Comparison of ENCODE assay signal across 8 cellular contexts in the genomic region with DNA sequence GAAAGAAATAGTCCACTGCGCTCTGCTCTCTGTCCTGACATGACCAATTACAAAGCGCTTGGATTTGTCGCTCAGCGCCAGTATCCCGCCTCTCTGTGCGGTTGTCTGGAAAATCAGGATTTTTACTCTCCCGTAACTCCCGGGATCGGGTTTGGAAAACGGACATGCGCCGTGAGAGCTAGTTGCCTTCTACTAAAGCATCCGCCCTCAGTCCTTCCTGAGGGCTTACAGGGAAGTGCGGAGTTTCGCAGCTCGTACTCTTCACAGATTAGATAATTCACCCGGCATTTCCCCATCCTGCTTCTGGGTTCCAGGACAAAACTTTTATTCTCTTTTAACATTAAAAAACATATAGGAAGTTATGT. TPM values are rescaled to one million over a fixed set of nuclear protein-coding genes. Genes with fewer than 3 reads are reported as not detected.
DNase-seq lines count a peak whose midpoint lies in the region; ATAC-seq, FAIRE-seq and TF ChIP-seq lines count a peak whose summit lies in the region.

No MANE protein-coding gene starts in this region.

- H3K4me1 ChIP-seq in right atrium auricular region (peaks cover 0 to 28% of the 10 kb centered on the region in 2 donors), prostate gland (replicated peaks) (peaks cover 5% of the 10 kb centered on the region), urinary bladder (ENCODE audit: insufficient read depth) (peaks cover 4% of the 10 kb centered on the region)

- no peaks in the 10 kb centered on the region for H3K36me3 ChIP-seq in right atrium auricular region
- H3K36me3 ChIP-seq in prostate gland, result no peaks in the 10 kb centered on the region
- no peaks in the 10 kb centered on the region for H3K36me3 ChIP-seq in urinary bladder (ENCODE audit: insufficient read depth)

- TF ChIP-seq CTCF in right atrium auricular region (IDR thresholded peaks at IDR 0.05), result no peak
- no peak for TF ChIP-seq CTCF in prostate gland (IDR thresholded peaks at IDR 0.05)

- H3K27me3 ChIP-seq in right atrium auricular region (no peaks in the 10 kb centered on the region), prostate gland (replicated peaks; ENCODE audit: insufficient read depth) (no peaks in the 10 kb centered on the region)

- ATAC-seq in HG02840 (IDR thresholded peaks at IDR 0.05; ENCODE audit: low FRiP score, unreplicated experiment), result peak; percentile 34

- H3K9me3 ChIP-seq in right atrium auricular region (no peaks in the 10 kb centered on the region), prostate gland (no peaks in the 10 kb centered on the region)

- intact Hi-C loops in prostate gland (cut with DNase I), result loop anchor here (2.0 to 5.0 kb wide), 2 partner anchors 217 to 238 kb away; partner anchors contain the start of genes JAG1 and SNAP25

- H3K27ac ChIP-seq in angular gyrus (ENCODE audit: low read depth, low read length) (peak overlapping the region; percentile 98), right atrium auricular region (peak overlapping the region; percentile 95 to 97), prostate gland (peak overlapping the region; percentile 93), urinary bladder (ENCODE audit: low read depth) (peak overlapping the region; percentile 58)

- DNase-seq in GM12891 (ENCODE audit: insufficient read length, low spot score) (peak; percentile 33), NCI-H1436 treated with DMSO at 0.1 percent for 48 hours (lab: John Stamatoyannopoulos, UW) (peak; percentile 91), T-helper 1 cell (peak; percentile 42 to 89 (median 64)), right atrium auricular region (ENCODE audit: low spot score) (peak; percentile 97), prostate gland (ENCODE audit: low spot score) (peak; percentile 94)

- TF ChIP-seq POLR2A in GM12891 (IDR thresholded peaks at IDR 0.05; ENCODE audit: low read depth, low read length) (peak; percentile 81), prostate gland (IDR thresholded peaks at IDR 0.05) (peak; percentile 80)

- no peak for FAIRE-seq in GM12891 (lab: Jason Lieb, UNC)

- under 1% methylated on average over 17 of the region's 17 CpGs for WGBS in prostate gland
- under 1% methylated on average over 17 of the region's 17 CpGs for WGBS in urinary bladder

- H3K4me3 ChIP-seq in right atrium auricular region (peak overlapping the region; percentile 66 to 90), prostate gland (peak overlapping the region; percentile 77 to 83), urinary bladder (ENCODE audit: low read depth, low read length) (peak overlapping the region; percentile 88)

TF ChIP-seq in GM12891, 5 proteins besides CTCF, POLR2A, EP300 and RAD21:
- TF ChIP-seq POU2F2 (IDR thresholded peaks at IDR 0.05; ENCODE audit: low read depth, low read length) (no peak), POLR2AphosphoS5 (IDR thresholded peaks at IDR 0.05; ENCODE audit: low read depth, low read length) (peak; percentile 75)

RNA-seq across cellular contexts. Expression of gene MKKS, which starts 0.4 kb away (rescaled TPM):
- 3.1 TPM for polyA plus RNA-seq in GM12891 (2012; ENCODE audit: low read depth, missing spikeins)
- 10 to 100 TPM; 12.4 to 15.4 TPM for total RNA-seq in right atrium auricular region
- total RNA-seq in prostate gland, result 10 to 100 TPM; 14.6 to 19.0 TPM
- 18.1 TPM for total RNA-seq in urinary bladder
- polyA plus RNA-seq in urinary bladder, result 19.8 TPM

RNA-seq across cellular contexts. Expression of gene SLX4IP, which starts 0.7 kb away (rescaled TPM):
- polyA plus RNA-seq in GM12891 (2012; ENCODE audit: low read depth, missing spikeins), result 1.8 TPM
- total RNA-seq in right atrium auricular region (1 to 10 TPM; 1.1 to 2.0 TPM), prostate gland (1 to 10 TPM; 7.0 to 8.2 TPM), urinary bladder (7.1 TPM)
- polyA plus RNA-seq in urinary bladder, result 1.4 TPM

Comparison
In these comparisons a context has a peak if more than half of its experiments do, and no peak if none do; other contexts are left out.
1. Peak in every context shown above with its lines: DNase-seq, ATAC-seq, H3K4me3 ChIP-seq and H3K27ac ChIP-seq.
2. DNase-seq: peak in every context shown above with its lines; median percentile 97 in right atrium auricular region; 94 in prostate gland; 91 in NCI-H1436 treated with DMSO at 0.1 percent for 48 hours; 64 in T-helper 1 cell; 33 in GM12891.